Comparison of ENCODE assay signal across 21 cellular contexts in genomic region chr7:134878731-134879295, GRCh38.
A peak's percentile ranks its signal among the peaks of the same experiment; 100 is the strongest.
DNase-seq lines count a peak whose midpoint lies in the region; ATAC-seq and TF ChIP-seq lines count a peak whose summit lies in the region.
"Had no signal": no experiment of that assay in that cellular context is flagged by ENCODE, and none has a peak within 500 bp of the region (broad histone marks: within the 10 kb centered on the region; RNA-seq: fewer than 3 reads in every experiment).

No MANE protein-coding gene starts in this region.

- in situ Hi-C loops in mammary epithelial cell (cut with MboI; ENCODE audit: low sequenced_read_pairs in 2 of 2), result no loop called here

- H3K27ac ChIP-seq in mammary epithelial cell (ENCODE audit: insufficient read depth, low read depth, low read length) (no peak overlapping the region), OCI-LY3 (ENCODE audit: low read length) (no peak overlapping the region), right lobe of liver (no peak overlapping the region), endodermal cell (ENCODE audit: low read depth, low read length) (no peak overlapping the region), WERI-Rb-1 (no peak overlapping the region)
- H3K27ac ChIP-seq: parathyroid adenoma, spleen had no signal

- no peaks in the 10 kb centered on the region for H3K36me3 Mint-ChIP-seq in MCF 10A (ENCODE audit: insufficient read depth, unreplicated experiment)
- H3K36me3 Mint-ChIP-seq in endodermal cell (ENCODE audit: low read depth), result no peaks in the 10 kb centered on the region
- H3K36me3 Mint-ChIP-seq: T-cell, WTC11 had no signal

- TF ChIP-seq CTCF in MCF 10A (IDR thresholded peaks at IDR 0.05; ENCODE audit: unreplicated experiment) (peak; percentile 9), mammary epithelial cell (conservative IDR thresholded peaks at IDR 0.05 in 1 of 2, IDR thresholded peaks at IDR 0.05 in 1 of 2; ENCODE audit: extremely low read depth in 1 of 2, insufficient read depth in 1 of 2, low read depth in 1 of 2, low read length in 2 of 2) (peak in 1 of 2 donors; percentile 9), OCI-LY3 (IDR thresholded peaks at IDR 0.05; ENCODE audit: low read depth, low read length) (peak; percentile 24; the same call in 1 of the 2 replicates), right lobe of liver (IDR thresholded peaks at IDR 0.05) (peak; percentile 36 to 56 (median 49)), endodermal cell (conservative IDR thresholded peaks at IDR 0.05) (no peak), WERI-Rb-1 (IDR thresholded peaks at IDR 0.05; ENCODE audit: low read depth, low read length) (no peak)

- POLR2A ChIA-PET in MCF 10A (lab: Yijun Ruan, JAX), result interaction anchor here (0.6 to 1.3 kb wide), 4 partner anchors 10 to 69 kb away, joined by 4 to 5 read pairs (median 4); no protein-coding TSS in a partner anchor

- H3K4me2 ChIP-seq in mammary epithelial cell (ENCODE audit: insufficient read depth, low read depth, low read length) (no peak overlapping the region), OCI-LY3 (ENCODE audit: low read length) (no peak overlapping the region)

- ATAC-seq in right lobe of liver, result peak; percentile 80 to 94 (median 92)
- ATAC-seq in HG02885 (IDR thresholded peaks at IDR 0.05; ENCODE audit: poor library complexity, unreplicated experiment), result no peak
- ATAC-seq: activated CD8-positive, alpha-beta T cell treated with anti-CD3 and anti-CD28 coated beads, Interleukin-2, amount 10 ng/mL, durations not matched to agents 7 days and 5 days; activated naive CD8-positive, alpha-beta T cell treated with anti-CD3 and anti-CD28 coated beads, Interleukin-2, amount 50 U/mL, for 24 hours; T-cell; WTC11 had no signal

- H3K4me1 ChIP-seq in mammary epithelial cell (ENCODE audit: insufficient read depth, low read length) (no peaks in the 10 kb centered on the region), OCI-LY3 (ENCODE audit: low read length) (no peaks in the 10 kb centered on the region), right lobe of liver (no peaks in the 10 kb centered on the region), endodermal cell (ENCODE audit: control insufficient read depth, insufficient read depth, low read length) (peaks cover 7% of the 10 kb centered on the region)
- H3K4me1 ChIP-seq: parathyroid adenoma had no signal

- H3K36me3 ChIP-seq in mammary epithelial cell (ENCODE audit: insufficient read depth, low read length) (peaks cover 6% of the 10 kb centered on the region), OCI-LY3 (replicated peaks; ENCODE audit: low read depth, low read length) (no peaks in the 10 kb centered on the region), right lobe of liver (no peaks in the 10 kb centered on the region), endodermal cell (ENCODE audit: control insufficient read depth, insufficient read depth, low read length) (no peaks in the 10 kb centered on the region), WERI-Rb-1 (no peaks in the 10 kb centered on the region)
- H3K36me3 ChIP-seq: spleen had no signal

- H3K27me3 ChIP-seq in mammary epithelial cell (ENCODE audit: insufficient read depth, low read length), result no peaks in the 10 kb centered on the region
- H3K27me3 ChIP-seq in OCI-LY3 (ENCODE audit: low read depth, low read length), result peaks cover 41% of the 10 kb centered on the region
- no peaks in the 10 kb centered on the region for H3K27me3 ChIP-seq in right lobe of liver
- no peaks in the 10 kb centered on the region for H3K27me3 ChIP-seq in endodermal cell (ENCODE audit: control insufficient read depth, insufficient read depth, low read length, poor library complexity, severe bottlenecking)
- H3K27me3 ChIP-seq in WERI-Rb-1 (ENCODE audit: insufficient read depth, low read depth, severe bottlenecking), result no peaks in the 10 kb centered on the region
- H3K27me3 ChIP-seq: spleen had no signal

- BruUV-seq in MCF 10A (replicated peaks; lab: Mats Ljungman, UMichigan), result no TSS peak
- no TSS peak for BruUV-seq in mammary epithelial cell (replicated peaks; lab: Mats Ljungman, UMichigan)

- H3K9ac ChIP-seq in mammary epithelial cell (ENCODE audit: insufficient read depth, low read length), result no peak overlapping the region
- H3K9ac ChIP-seq in OCI-LY3 (ENCODE audit: low read length), result no peak overlapping the region
- H3K9ac ChIP-seq in endodermal cell (ENCODE audit: extremely low read depth, low read length, poor library complexity, severe bottlenecking), result no peak overlapping the region
- H3K9ac ChIP-seq: parathyroid adenoma had no signal

- H3K27me3 Mint-ChIP-seq in MCF 10A (ENCODE audit: insufficient read depth, unreplicated experiment), result no peaks in the 10 kb centered on the region
- no peaks in the 10 kb centered on the region for H3K27me3 Mint-ChIP-seq in endodermal cell (ENCODE audit: insufficient read depth)

- H3K9me3 ChIP-seq in mammary epithelial cell (replicated peaks; ENCODE audit: insufficient read depth, low read length), result no peaks in the 10 kb centered on the region
- H3K9me3 ChIP-seq in OCI-LY3 (ENCODE audit: insufficient read depth, low read length), result no peaks in the 10 kb centered on the region
- no peaks in the 10 kb centered on the region for H3K9me3 ChIP-seq in right lobe of liver
- no peaks in the 10 kb centered on the region for H3K9me3 ChIP-seq in endodermal cell (ENCODE audit: control insufficient read depth, low read length)
- no peaks in the 10 kb centered on the region for H3K9me3 ChIP-seq in WERI-Rb-1 (ENCODE audit: severe bottlenecking)
- H3K9me3 ChIP-seq: spleen had no signal

- H3K79me2 ChIP-seq in mammary epithelial cell (ENCODE audit: insufficient read depth, low read length), result peaks cover 12% of the 10 kb centered on the region
- H3K79me2 ChIP-seq in OCI-LY3 (ENCODE audit: low read length), result no peaks in the 10 kb centered on the region
- H3K79me2 ChIP-seq: parathyroid adenoma had no signal

- intact Hi-C loops in MCF 10A (cut with micrococcal nuclease) (loop anchor here (2.0 kb wide), 1 partner anchor 62 kb away; no protein-coding TSS in a partner anchor), mammary epithelial cell (cut with micrococcal nuclease) (no loop called here), right lobe of liver (cut with DNase I) (no loop called here)

- H3K4me3 Mint-ChIP-seq in MCF 10A (ENCODE audit: unreplicated experiment), result no peak overlapping the region
- no peak overlapping the region for H3K4me3 Mint-ChIP-seq in endodermal cell
- H3K4me3 Mint-ChIP-seq: activated CD8-positive, alpha-beta T cell treated with anti-CD3 and anti-CD28 coated beads, Interleukin-2, amount 10 ng/mL, durations not matched to agents 7 days and 5 days; activated naive CD8-positive, alpha-beta T cell treated with anti-CD3 and anti-CD28 coated beads, Interleukin-2, amount 50 U/mL, for 24 hours; activated T-helper 1 cell treated with anti-CD3 and anti-CD28 coated beads, Interleukin-12 subunit alpha, Interleukin-12 subunit beta, Interleukin-2, Interleukin-4 antibody, amounts not matched to agents 30 ng/mL and 10 ng/mL and 1 ng/mL, durations not matched to agents 14 hours and 24 hours and 36 hours; T-cell; WTC11 had no signal

- no peak for TF ChIP-seq POLR2A in right lobe of liver (IDR thresholded peaks at IDR 0.05)

- H3K4me3 ChIP-seq in mammary epithelial cell (replicated peaks in 1 of 3; ENCODE audit: insufficient read depth in 1 of 3, low read depth in 2 of 3, low read length in 3 of 3) (no peak overlapping the region), OCI-LY3 (ENCODE audit: low read length) (no peak overlapping the region), right lobe of liver (no peak overlapping the region), endodermal cell (ENCODE audit: low read length) (no peak overlapping the region), WERI-Rb-1 (ENCODE audit: low read depth, low read length) (no peak overlapping the region)
- H3K4me3 ChIP-seq: spleen had no signal

- CTCF ChIA-PET in MCF 10A (lab: Yijun Ruan, JAX) (interaction anchor here (0.6 to 1.3 kb wide), 6 partner anchors 12 to 84 kb away, joined by 3 to 4 read pairs (median 3); no protein-coding TSS in a partner anchor), mammary epithelial cell (lab: Charles Lee; ENCODE audit: low non-redundant PET) (no interaction called here)

- DNase-seq in MCF 10A (ENCODE audit: unreplicated experiment) (peak; percentile 13), mammary epithelial cell (no peak), right lobe of liver (no peak), endodermal cell (no peak), WERI-Rb-1 (no peak), HCEC 1CT (no peak)
- DNase-seq: activated CD8-positive, alpha-beta T cell treated with anti-CD3 and anti-CD28 coated beads, Interleukin-2, amount 10 ng/mL, durations not matched to agents 7 days and 5 days; activated naive CD8-positive, alpha-beta T cell treated with anti-CD3 and anti-CD28 coated beads, Interleukin-2, amount 50 U/mL, for 24 hours; COR-L47; effector memory CD4-positive, alpha-beta T cell; Karpas-422; left cardiac atrium; NCI-H146; spleen; stimulated activated naive CD4-positive, alpha-beta T cell; T-cell had no signal

- H3K9me3 Mint-ChIP-seq in MCF 10A (ENCODE audit: unreplicated experiment), result no peaks in the 10 kb centered on the region
- no peaks in the 10 kb centered on the region for H3K9me3 Mint-ChIP-seq in endodermal cell
- H3K9me3 Mint-ChIP-seq: activated naive CD8-positive, alpha-beta T cell treated with anti-CD3 and anti-CD28 coated beads, Interleukin-2, amount 50 U/mL, for 24 hours; activated T-helper 1 cell treated with anti-CD3 and anti-CD28 coated beads, Interleukin-12 subunit alpha, Interleukin-12 subunit beta, Interleukin-2, Interleukin-4 antibody, amounts not matched to agents 30 ng/mL and 10 ng/mL and 1 ng/mL, durations not matched to agents 14 hours and 24 hours and 36 hours; T-cell; WTC11 had no signal

- no peaks in the 10 kb centered on the region for H4K20me1 ChIP-seq in mammary epithelial cell (ENCODE audit: insufficient read depth, low read length)
- H4K20me1 ChIP-seq in OCI-LY3 (ENCODE audit: insufficient read depth, low read length), result no peaks in the 10 kb centered on the region

- H2AFZ ChIP-seq in mammary epithelial cell (ENCODE audit: low read depth, low read length), result no peak overlapping the region
- no peak overlapping the region for H2AFZ ChIP-seq in OCI-LY3 (ENCODE audit: low read depth, low read length)
- H2AFZ ChIP-seq: parathyroid adenoma had no signal

- dilution Hi-C loops in mammary epithelial cell (cut with HindIII; ENCODE audit: low sequenced_read_pairs), result no loop called here

- H3K27ac Mint-ChIP-seq in MCF 10A (ENCODE audit: low read depth, unreplicated experiment) (no peak overlapping the region), endodermal cell (no peak overlapping the region)
- H3K27ac Mint-ChIP-seq: activated CD8-positive, alpha-beta T cell treated with anti-CD3 and anti-CD28 coated beads, Interleukin-2, amount 10 ng/mL, durations not matched to agents 7 days and 5 days; activated naive CD8-positive, alpha-beta T cell treated with anti-CD3 and anti-CD28 coated beads, Interleukin-2, amount 50 U/mL, for 24 hours; activated T-helper 1 cell treated with anti-CD3 and anti-CD28 coated beads, Interleukin-12 subunit alpha, Interleukin-12 subunit beta, Interleukin-2, Interleukin-4 antibody, amounts not matched to agents 30 ng/mL and 10 ng/mL and 1 ng/mL, durations not matched to agents 14 hours and 24 hours and 36 hours; T-cell; WTC11 had no signal

- H3K4me1 Mint-ChIP-seq in MCF 10A (ENCODE audit: insufficient read depth, unreplicated experiment), result peaks cover 5% of the 10 kb centered on the region
- H3K4me1 Mint-ChIP-seq in endodermal cell, result peaks cover 36% of the 10 kb centered on the region
- H3K4me1 Mint-ChIP-seq: activated naive CD8-positive, alpha-beta T cell treated with anti-CD3 and anti-CD28 coated beads, Interleukin-2, amount 50 U/mL, for 24 hours; T-cell had no signal

Comparison
In these comparisons a context has a peak if more than half of its experiments do, and no peak if none do; other contexts are left out.
1. CTCF ChIP-seq: peak in MCF 10A (single experiment), OCI-LY3 (single experiment) and right lobe of liver (4 of 4); none in endodermal cell (single experiment) and WERI-Rb-1 (single experiment).